Comparison of ENCODE assay signal across 15 cellular contexts in the genomic region with DNA sequence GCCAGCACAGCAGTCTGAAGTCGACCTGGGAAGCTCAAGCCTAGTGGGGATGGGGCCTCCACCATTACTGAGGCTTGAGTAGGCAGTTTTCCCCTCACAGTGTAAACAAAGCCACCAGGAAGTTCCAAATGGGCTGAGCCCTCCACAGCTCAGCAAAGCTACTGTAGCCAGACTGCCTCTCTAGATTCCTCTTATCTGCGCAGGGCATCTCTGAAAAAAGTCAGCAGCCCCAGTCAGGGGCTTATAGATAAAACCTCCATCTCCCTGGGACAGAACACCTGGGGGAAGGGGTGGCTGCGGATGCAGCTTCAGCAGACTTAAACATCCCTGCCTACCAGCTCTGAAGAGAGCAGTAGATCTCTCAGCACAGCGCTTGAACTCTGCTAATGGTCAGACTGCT.
DNase-seq lines count a peak whose midpoint lies in the region; TF ChIP-seq lines count a peak whose summit lies in the region.
"Had no signal": no experiment of that assay in that cellular context is flagged by ENCODE, and none has a peak within 500 bp of the region (broad histone marks: within the 10 kb centered on the region; RNA-seq: fewer than 3 reads in every experiment).

No MANE protein-coding gene starts in this region.

- no peaks in the 10 kb centered on the region for H3K27me3 ChIP-seq in spleen (replicated peaks in 1 of 7)
- H3K27me3 ChIP-seq in esophagus squamous epithelium: no peaks in the 10 kb centered on the region
- H3K27me3 ChIP-seq: BLaER1 treated with 17β-estradiol and CSF1 and Interleukin-3, amounts not matched to agents 10 nM and 100 nM had no signal

- H3K36me3 ChIP-seq in spleen (no peaks in the 10 kb centered on the region), esophagus squamous epithelium (no peaks in the 10 kb centered on the region)
- H3K36me3 ChIP-seq: BLaER1 treated with 17β-estradiol and CSF1 and Interleukin-3, amounts not matched to agents 10 nM and 100 nM had no signal

- H3K27ac ChIP-seq in spleen (no peak overlapping the region), esophagus squamous epithelium (no peak overlapping the region)
- H3K27ac ChIP-seq: BLaER1 treated with 17β-estradiol and CSF1 and Interleukin-3, amounts not matched to agents 10 nM and 100 nM had no signal

- 73 to 86% (median 80%) methylated on average over 3 to 4 of the region's 4 CpGs for WGBS in spleen, 5 donors
- WGBS in esophagus squamous epithelium, 2 donors: 100% methylated on average over 1 of the region's 4 CpGs; no CpG with 5 or more reads in 1 of the 2 donors

- intact Hi-C loops in spleen (cut with DNase I; ENCODE audit: low total_unique reads) (no loop called here), esophagus squamous epithelium (cut with DNase I) (no loop called here)

- H3K9me3 ChIP-seq in spleen (peaks cover 0 to 74% (median 43%) of the 10 kb centered on the region in 8 donors), esophagus squamous epithelium (peaks cover 0 to 6% (median 0%) of the 10 kb centered on the region in 3 donors)

- in situ Hi-C loops in KBM-7 (cut with MboI; ENCODE audit: low pct_unique_long_range_greater_than_20kb, low sequenced_read_pairs): no loop called here

- TF ChIP-seq POLR2A in spleen (IDR thresholded peaks at IDR 0.05): no peak
- TF ChIP-seq POLR2A in esophagus squamous epithelium (IDR thresholded peaks at IDR 0.05): no peak

- TF ChIP-seq CTCF in spleen (IDR thresholded peaks at IDR 0.05 in 8 of 11, conservative IDR thresholded peaks at IDR 0.05 in 3 of 11) (no peak), esophagus squamous epithelium (IDR thresholded peaks at IDR 0.05) (no peak)

- no peaks in the 10 kb centered on the region for H3K4me1 ChIP-seq in spleen
- no peaks in the 10 kb centered on the region for H3K4me1 ChIP-seq in esophagus squamous epithelium
- H3K4me1 ChIP-seq: BLaER1 treated with 17β-estradiol and CSF1 and Interleukin-3, amounts not matched to agents 10 nM and 100 nM had no signal

- DNase-seq in ELF-1 (ENCODE audit: low read depth, low spot score) (peak; percentile 23), SK-N-DZ (ENCODE audit: low spot score) (peak; percentile 33), islet precursor cell (peak; percentile 52), spleen (peak; percentile 42), KBM-7 (no peak), esophagus squamous epithelium (lab: John Stamatoyannopoulos, UW) (no peak), SIG-M5 (lab: John Stamatoyannopoulos, UW) (no peak)
- DNase-seq: 8988T; Calu3; CD8-positive, alpha-beta T cell; DMS79 treated with DMSO at 0.1 percent for 48 hours; H9; IMR-90 had no signal

- H3K4me3 ChIP-seq in spleen (no peak overlapping the region), esophagus squamous epithelium (no peak overlapping the region)
- H3K4me3 ChIP-seq: BLaER1 treated with 17β-estradiol and CSF1 and Interleukin-3, amounts not matched to agents 10 nM and 100 nM; GM12878 had no signal

Comparison
In these comparisons a context has a peak if more than half of its experiments do, and no peak if none do; other contexts are left out.
1. DNase-seq: peak in ELF-1 (single experiment), SK-N-DZ (single experiment), islet precursor cell (single experiment) and spleen (single experiment); none in KBM-7 (single experiment), esophagus squamous epithelium (single experiment) and SIG-M5 (single experiment).